Comparison of ENCODE assay signal across 18 cellular contexts in the genomic region with DNA sequence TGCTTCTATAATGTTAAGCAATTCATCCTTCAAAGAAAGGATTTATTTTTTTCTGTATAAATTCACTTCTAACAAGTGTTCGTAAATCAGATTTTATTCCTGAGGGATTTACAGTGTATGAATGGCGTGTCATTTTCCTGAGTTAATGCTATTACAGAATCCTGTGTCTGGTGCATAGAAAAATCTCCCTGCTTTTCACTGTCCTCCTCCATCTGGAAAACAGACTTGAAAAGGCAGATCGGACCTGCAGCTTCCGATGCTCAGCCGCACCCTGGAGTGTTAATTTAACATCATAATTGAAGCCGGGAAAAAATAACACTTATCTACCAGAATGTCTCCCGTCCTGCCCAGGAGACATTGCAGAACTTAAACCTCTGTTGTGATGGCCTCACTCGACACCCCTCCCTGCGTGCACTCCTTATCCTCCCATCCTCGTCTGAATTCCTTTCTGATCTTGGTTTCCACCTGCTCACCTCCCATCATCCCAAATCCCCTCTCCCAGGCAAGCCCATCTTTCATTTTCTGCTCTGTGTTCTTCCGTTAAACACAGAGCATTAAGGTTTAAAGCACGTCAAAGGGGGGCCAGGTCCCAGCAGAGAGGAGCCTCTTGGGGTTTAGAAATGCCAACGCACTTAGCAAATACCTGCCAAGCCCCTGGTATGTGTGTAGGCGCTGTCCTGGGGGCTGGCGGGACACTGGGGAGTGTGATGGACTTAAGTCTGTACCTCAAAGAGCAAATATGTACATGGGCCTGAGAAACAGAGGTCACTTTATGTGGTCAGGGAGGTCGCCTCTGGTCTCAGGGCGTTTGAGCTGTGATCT.
DNase-seq lines count a peak whose midpoint lies in the region; ATAC-seq and TF ChIP-seq lines count a peak whose summit lies in the region.
"Had no signal": no experiment of that assay in that cellular context is flagged by ENCODE, and none has a peak within 500 bp of the region (broad histone marks: within the 10 kb centered on the region; RNA-seq: fewer than 3 reads in every experiment).

No MANE protein-coding gene starts in this region.

- H3K4me3 Mint-ChIP-seq in activated CD8-positive, alpha-beta memory T cell treated with anti-CD3 and anti-CD28 coated beads, Interleukin-2, amount 10 ng/mL, durations not matched to agents 7 days and 5 days: no peak overlapping the region
- H3K4me3 Mint-ChIP-seq: CD14-positive monocyte had no signal

- peak overlapping the region; percentile 46 to 53 for H3K27ac Mint-ChIP-seq in activated naive CD4-positive, alpha-beta T cell treated with anti-CD3 and anti-CD28 coated beads, Interleukin-2, amount 50 U/mL, for 72 hours
- H3K27ac Mint-ChIP-seq in activated CD8-positive, alpha-beta memory T cell treated with anti-CD3 and anti-CD28 coated beads, Interleukin-2, amount 10 ng/mL, durations not matched to agents 7 days and 5 days: no peak overlapping the region
- H3K27ac Mint-ChIP-seq: CD14-positive monocyte had no signal

- CTCF ChIA-PET in activated CD8-positive, alpha-beta memory T cell treated with anti-CD3 and anti-CD28 coated beads, Interleukin-2, amount 10 ng/mL, durations not matched to agents 7 days and 5 days (lab: Charles Lee): no interaction called here

- no peak for TF ChIP-seq CTCF in spleen (IDR thresholded peaks at IDR 0.05 in 8 of 11, conservative IDR thresholded peaks at IDR 0.05 in 3 of 11)

- no peaks in the 10 kb centered on the region for H3K27me3 ChIP-seq in spleen (replicated peaks in 1 of 7)

- H3K4me3 ChIP-seq in spleen: no peak overlapping the region

- no peak for DNase-seq in activated naive CD4-positive, alpha-beta T cell treated with anti-CD3 and anti-CD28 coated beads, Interleukin-2, amount 50 U/mL, for 72 hours (ENCODE audit: low spot score in 2 of 2)
- DNase-seq in activated naive CD4-positive, alpha-beta T cell (lab: John Stamatoyannopoulos, UW): no peak
- DNase-seq in SK-N-DZ (ENCODE audit: low spot score) (peak; percentile 47), iPS-NIHi7 (ENCODE audit: extremely low spot score) (peak; percentile 38), spleen (peak; percentile 56)
- no peak for DNase-seq in activated CD8-positive, alpha-beta memory T cell treated with anti-CD3 and anti-CD28 coated beads, Interleukin-2, amount 10 ng/mL, durations not matched to agents 7 days and 5 days
- DNase-seq: DMS53, Karpas-422, MM.1S, NCI-H1105 treated with DMSO at 0.1 percent for 48 hours, NCI-H187, NCI-H2171, NCI-H446 treated with DMSO at 0.1 percent for 48 hours, NCI-H748 treated with DMSO at 0.1 percent for 48 hours, SHP77 treated with DMSO at 0.1 percent for 48 hours had no signal

- H3K27me3 Mint-ChIP-seq in activated CD8-positive, alpha-beta memory T cell treated with anti-CD3 and anti-CD28 coated beads, Interleukin-2, amount 10 ng/mL, durations not matched to agents 7 days and 5 days: no peaks in the 10 kb centered on the region

- no peaks in the 10 kb centered on the region for H3K4me1 ChIP-seq in spleen

- H3K4me1 Mint-ChIP-seq in activated CD8-positive, alpha-beta memory T cell treated with anti-CD3 and anti-CD28 coated beads, Interleukin-2, amount 10 ng/mL, durations not matched to agents 7 days and 5 days: no peaks in the 10 kb centered on the region
- H3K4me1 Mint-ChIP-seq: CD14-positive monocyte had no signal

- WGBS in spleen, 5 donors: 85 to 90% (median 87%) methylated on average over 17 of the region's 17 CpGs

- H3K36me3 ChIP-seq in spleen: peaks cover 0 to 46% (median 7%) of the 10 kb centered on the region in 6 donors

- peaks cover 0 to 1% of the 10 kb centered on the region in 2 donors for H3K36me3 Mint-ChIP-seq in activated naive CD4-positive, alpha-beta T cell treated with anti-CD3 and anti-CD28 coated beads, Interleukin-2, amount 50 U/mL, for 72 hours
- no peaks in the 10 kb centered on the region for H3K36me3 Mint-ChIP-seq in activated CD8-positive, alpha-beta memory T cell treated with anti-CD3 and anti-CD28 coated beads, Interleukin-2, amount 10 ng/mL, durations not matched to agents 7 days and 5 days
- H3K36me3 Mint-ChIP-seq: CD14-positive monocyte had no signal

- intact Hi-C loops in spleen (cut with DNase I; ENCODE audit: low total_unique reads): no loop called here

- peaks cover 0 to 3% of the 10 kb centered on the region in 2 donors for H3K9me3 Mint-ChIP-seq in activated naive CD4-positive, alpha-beta T cell treated with anti-CD3 and anti-CD28 coated beads, Interleukin-2, amount 50 U/mL, for 72 hours
- H3K9me3 Mint-ChIP-seq in activated CD8-positive, alpha-beta memory T cell treated with anti-CD3 and anti-CD28 coated beads, Interleukin-2, amount 10 ng/mL, durations not matched to agents 7 days and 5 days (ENCODE audit: low read depth): peaks cover 6% of the 10 kb centered on the region

- ATAC-seq in activated naive CD4-positive, alpha-beta T cell treated with anti-CD3 and anti-CD28 coated beads, Interleukin-2, amount 50 U/mL, for 72 hours: no peak
- ATAC-seq in GM18858 (IDR thresholded peaks at IDR 0.05; ENCODE audit: unreplicated experiment) (no peak), GM18520 (IDR thresholded peaks at IDR 0.05; ENCODE audit: unreplicated experiment) (no peak)
- ATAC-seq in activated CD8-positive, alpha-beta memory T cell treated with anti-CD3 and anti-CD28 coated beads, Interleukin-2, amount 10 ng/mL, durations not matched to agents 7 days and 5 days: no peak

- TF ChIP-seq POLR2A in spleen (IDR thresholded peaks at IDR 0.05): no peak

- H3K27ac ChIP-seq in spleen: no peak overlapping the region

- peaks cover 0 to 20% (median 11%) of the 10 kb centered on the region in 8 donors for H3K9me3 ChIP-seq in spleen

Comparison
In these comparisons a context has a peak if more than half of its experiments do, and no peak if none do; other contexts are left out.
1. DNase-seq: peak in SK-N-DZ (single experiment), iPS-NIHi7 (single experiment) and spleen (single experiment); none in activated naive CD4-positive, alpha-beta T cell treated with anti-CD3 and anti-CD28 coated beads, Interleukin-2, amount 50 U/mL, for 72 hours (0 of 2), activated naive CD4-positive, alpha-beta T cell (0 of 4) and activated CD8-positive, alpha-beta memory T cell treated with anti-CD3 and anti-CD28 coated beads, Interleukin-2, amount 10 ng/mL, durations not matched to agents 7 days and 5 days (single experiment).